ENCODE assay signal across 29 cellular contexts in genomic region chrX:35150642-35151239, GRCh38.
"Had no signal": no experiment of that assay in that cellular context is flagged by ENCODE, and none has a peak within 500 bp of the region (broad histone marks: within the 10 kb centered on the region; RNA-seq: fewer than 3 reads in every experiment).

No MANE protein-coding gene starts in this region.

- H3K27me3 Mint-ChIP-seq: naive B cell; naive thymus-derived CD8-positive, alpha-beta T cell; stimulated activated memory B cell treated with anti-CD40 and anti-IgM and Interleukin-4, amounts not matched to agents 10 μg/mL and 1 μg/mL and 100 μg/mL, for 72 hours; stimulated activated naive CD8-positive, alpha-beta T cell treated with anti-CD3 and anti-CD28 coated beads, Interleukin-15, amount 100 ng/mL, for 72 hours; type B pancreatic cell had no signal

- H3K4me1 ChIP-seq: neural progenitor cell, pancreas, prostate gland, right lobe of liver, sigmoid colon, suprapubic skin, testis, tibial artery, transverse colon, upper lobe of right lung, uterus had no signal

- H3K4me3 ChIP-seq: neural progenitor cell, pancreas, prostate gland, right lobe of liver, sigmoid colon, suprapubic skin, testis, tibial artery, transverse colon, upper lobe of right lung, uterus had no signal

- H3K9me3 Mint-ChIP-seq: nephron; stimulated activated naive CD8-positive, alpha-beta T cell treated with anti-CD3 and anti-CD28 coated beads, Interleukin-15, amount 100 ng/mL, for 72 hours had no signal

- DNase-seq: naive B cell; occipital lobe; retina; right lobe of liver; sigmoid colon; small intestine; stimulated activated CD4-positive, alpha-beta T cell treated with anti-CD3 and anti-CD28 coated beads, Interleukin-12 subunit alpha, Interleukin-12 subunit beta, amount 100 ng/mL, for 4 hours; stimulated activated CD4-positive, alpha-beta T cell treated with anti-CD3 and anti-CD28 coated beads, Interleukin-1b, Interleukin-23, amount 100 ng/mL, for 48 hours; stimulated activated CD4-positive, alpha-beta T cell treated with anti-CD3 and anti-CD28 coated beads, Interleukin-4, amount 100 ng/mL, for 1 hour; stimulated activated CD4-positive, alpha-beta T cell treated with anti-CD3 and anti-CD28 coated beads, Interleukin-4, amount 100 ng/mL, for 4 hours; stimulated activated CD8-positive, alpha-beta memory T cell treated with anti-CD3 and anti-CD28 coated beads, Interleukin-4, amount 100 ng/mL, for 48 hours; stimulated activated naive CD4-positive, alpha-beta T cell; stimulated activated naive CD8-positive, alpha-beta T cell treated with anti-CD3 and anti-CD28 coated beads, Interleukin-15, amount 100 ng/mL, for 72 hours; stimulated activated naive CD8-positive, alpha-beta T cell treated with anti-CD3 and anti-CD28 coated beads, Interleukin-15, Interleukin-2, amounts not matched to agents 100 U/mL and 50 U/mL, for 24 hours; substantia nigra; testis; tibial artery; transverse colon; upper lobe of right lung; uterus had no signal

- H3K4me1 Mint-ChIP-seq: naive B cell; naive thymus-derived CD8-positive, alpha-beta T cell; nephron; neural progenitor cell; stimulated activated memory B cell treated with anti-CD40 and anti-IgM and Interleukin-4, amounts not matched to agents 10 μg/mL and 1 μg/mL and 100 μg/mL, for 72 hours; stimulated activated naive CD8-positive, alpha-beta T cell treated with anti-CD3 and anti-CD28 coated beads, Interleukin-15, amount 100 ng/mL, for 72 hours had no signal

- H3K27me3 ChIP-seq: neural progenitor cell, pancreas, right lobe of liver, sigmoid colon, suprapubic skin, testis, tibial artery, transverse colon, upper lobe of right lung, uterus had no signal

- H3K27ac Mint-ChIP-seq: naive thymus-derived CD8-positive, alpha-beta T cell; nephron; stimulated activated memory B cell treated with anti-CD40 and anti-IgM and Interleukin-4, amounts not matched to agents 10 μg/mL and 1 μg/mL and 100 μg/mL, for 72 hours; stimulated activated naive CD8-positive, alpha-beta T cell treated with anti-CD3 and anti-CD28 coated beads, Interleukin-15, amount 100 ng/mL, for 72 hours; type B pancreatic cell had no signal

- ATAC-seq: naive thymus-derived CD8-positive, alpha-beta T cell; pancreas; right cardiac atrium; right lobe of liver; stimulated activated memory B cell treated with anti-CD40 and anti-IgM and Interleukin-4, amounts not matched to agents 10 μg/mL and 1 μg/mL and 100 μg/mL, for 72 hours; stimulated activated naive CD8-positive, alpha-beta T cell treated with anti-CD3 and anti-CD28 coated beads, Interleukin-15, amount 100 ng/mL, for 72 hours; stimulated activated naive CD8-positive, alpha-beta T cell treated with anti-CD3 and anti-CD28 coated beads, Interleukin-15, Interleukin-2, amounts not matched to agents 100 U/mL and 50 U/mL, for 24 hours; upper lobe of right lung had no signal

- H3K36me3 ChIP-seq: neural progenitor cell, pancreas, prostate gland, right lobe of liver, sigmoid colon, suprapubic skin, tibial artery, transverse colon, upper lobe of right lung, uterus had no signal

- H3K36me3 Mint-ChIP-seq: naive B cell; naive thymus-derived CD8-positive, alpha-beta T cell; neural progenitor cell; stimulated activated memory B cell treated with anti-CD40 and anti-IgM and Interleukin-4, amounts not matched to agents 10 μg/mL and 1 μg/mL and 100 μg/mL, for 72 hours; type B pancreatic cell had no signal

- H3K27ac ChIP-seq: neural progenitor cell, pancreas, prostate gland, right lobe of liver, sigmoid colon, suprapubic skin, testis, tibial artery, transverse colon, upper lobe of right lung, uterus had no signal

- H3K4me3 Mint-ChIP-seq: naive thymus-derived CD8-positive, alpha-beta T cell; nephron; neural progenitor cell; stimulated activated memory B cell treated with anti-CD40 and anti-IgM and Interleukin-4, amounts not matched to agents 10 μg/mL and 1 μg/mL and 100 μg/mL, for 72 hours; stimulated activated naive CD8-positive, alpha-beta T cell treated with anti-CD3 and anti-CD28 coated beads, Interleukin-15, amount 100 ng/mL, for 72 hours; type B pancreatic cell had no signal

- H3K9me3 ChIP-seq: pancreas, prostate gland, right lobe of liver, sigmoid colon, suprapubic skin, testis, tibial artery, transverse colon, upper lobe of right lung, uterus had no signal
